In the genomic region with DNA sequence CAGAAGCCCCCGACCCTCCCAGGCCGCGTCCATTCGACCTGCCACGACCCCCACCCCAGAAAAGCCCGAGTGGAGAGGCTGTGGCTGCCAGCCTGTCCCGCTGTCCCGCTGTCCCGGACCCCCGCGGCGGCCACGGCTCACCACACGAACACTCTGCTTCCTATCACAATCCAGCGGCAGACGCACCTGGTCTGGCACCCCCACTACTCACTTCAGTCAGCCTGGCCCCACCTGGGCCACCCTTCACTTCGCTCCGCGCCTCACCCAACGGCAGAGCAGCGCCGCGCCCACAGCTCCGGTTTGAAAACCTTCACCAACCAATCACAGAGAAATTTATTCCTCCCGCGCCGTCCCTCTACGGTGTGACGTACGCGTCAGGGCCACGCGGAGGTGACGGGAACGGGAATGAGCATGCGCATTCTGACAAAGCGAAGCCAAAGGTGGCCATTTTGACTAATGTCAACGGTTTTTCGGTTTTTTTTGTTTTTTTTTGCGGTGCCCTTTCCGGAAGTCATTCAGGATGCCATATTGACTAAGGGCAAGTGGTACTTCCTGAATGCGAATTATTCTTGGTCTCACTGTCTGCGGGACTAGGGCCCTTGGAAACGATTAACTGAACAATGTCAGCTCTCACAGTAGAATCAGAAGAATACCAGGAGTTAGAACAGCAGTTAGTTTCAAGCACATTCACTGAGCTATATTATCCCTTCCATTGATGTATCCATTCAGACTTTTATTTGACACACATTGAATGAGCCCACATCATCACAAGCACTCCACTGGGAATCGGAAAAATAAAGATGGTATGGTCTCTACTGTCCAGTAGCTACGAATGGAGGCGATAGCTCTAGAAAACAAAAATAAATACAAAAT, we compare ENCODE assay signal across 1 cellular context.
TF ChIP-seq lines count a peak whose summit lies in the region.

Gene RACGAP1 (minus strand): TSS at position 308 of the 873 bp plus-strand sequence. CDS start 8,779 bp downstream, outside the sequence.

TF ChIP-seq in K562, 482 proteins besides CTCF, POLR2A, EP300 and RAD21 (continued from another document and continues in another):
- peak; percentile 99 for TF ChIP-seq MYBL2 (IDR thresholded peaks at IDR 0.05; ENCODE audit: low read depth)
- peak; percentile 96; the same call in 1 of the 2 replicates for TF ChIP-seq MYBL2 (CRISPR knock-in tag; IDR thresholded peaks at IDR 0.05; ENCODE audit: borderline replicate concordance)
- TF ChIP-seq TBL1XR1 (IDR thresholded peaks at IDR 0.05; ENCODE audit: low read length in 2 of 2): peak in 1 of 2 experiments; percentile 80; a peak in 2 of 4 replicates
- 0 out of 2 replicates have a peak, but pooled peaks have one; percentile 16 for TF ChIP-seq ZNF609 (CRISPR knock-in tag; IDR thresholded peaks at IDR 0.05; ENCODE audit: borderline replicate concordance)
- TF ChIP-seq SRSF1 (IDR thresholded peaks at IDR 0.05; ENCODE audit: low read depth, low read length): no peak
- TF ChIP-seq, protein P1, sequence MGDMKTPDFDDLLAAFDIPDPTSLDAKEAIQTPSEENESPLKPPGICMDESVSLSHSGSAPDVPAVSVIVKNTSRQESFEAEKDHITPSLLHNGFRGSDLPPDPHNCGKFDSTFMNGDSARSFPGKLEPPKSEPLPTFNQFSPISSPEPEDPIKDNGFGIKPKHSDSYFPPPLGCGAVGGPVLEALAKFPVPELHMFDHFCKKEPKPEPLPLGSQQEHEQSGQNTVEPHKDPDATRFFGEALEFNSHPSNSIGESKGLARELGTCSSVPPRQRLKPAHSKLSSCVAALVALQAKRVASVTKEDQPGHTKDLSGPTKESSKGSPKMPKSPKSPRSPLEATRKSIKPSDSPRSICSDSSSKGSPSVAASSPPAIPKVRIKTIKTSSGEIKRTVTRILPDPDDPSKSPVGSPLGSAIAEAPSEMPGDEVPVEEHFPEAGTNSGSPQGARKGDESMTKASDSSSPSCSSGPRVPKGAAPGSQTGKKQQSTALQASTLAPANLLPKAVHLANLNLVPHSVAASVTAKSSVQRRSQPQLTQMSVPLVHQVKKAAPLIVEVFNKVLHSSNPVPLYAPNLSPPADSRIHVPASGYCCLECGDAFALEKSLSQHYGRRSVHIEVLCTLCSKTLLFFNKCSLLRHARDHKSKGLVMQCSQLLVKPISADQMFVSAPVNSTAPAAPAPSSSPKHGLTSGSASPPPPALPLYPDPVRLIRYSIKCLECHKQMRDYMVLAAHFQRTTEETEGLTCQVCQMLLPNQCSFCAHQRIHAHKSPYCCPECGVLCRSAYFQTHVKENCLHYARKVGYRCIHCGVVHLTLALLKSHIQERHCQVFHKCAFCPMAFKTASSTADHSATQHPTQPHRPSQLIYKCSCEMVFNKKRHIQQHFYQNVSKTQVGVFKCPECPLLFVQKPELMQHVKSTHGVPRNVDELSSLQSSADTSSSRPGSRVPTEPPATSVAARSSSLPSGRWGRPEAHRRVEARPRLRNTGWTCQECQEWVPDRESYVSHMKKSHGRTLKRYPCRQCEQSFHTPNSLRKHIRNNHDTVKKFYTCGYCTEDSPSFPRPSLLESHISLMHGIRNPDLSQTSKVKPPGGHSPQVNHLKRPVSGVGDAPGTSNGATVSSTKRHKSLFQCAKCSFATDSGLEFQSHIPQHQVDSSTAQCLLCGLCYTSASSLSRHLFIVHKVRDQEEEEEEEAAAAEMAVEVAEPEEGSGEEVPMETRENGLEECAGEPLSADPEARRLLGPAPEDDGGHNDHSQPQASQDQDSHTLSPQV (IDR thresholded peaks at IDR 0.05): peak; percentile 47
- no peak for TF ChIP-seq TGIF2 (CRISPR knock-in tag; IDR thresholded peaks at IDR 0.05)
- TF ChIP-seq ZNF699 (CRISPR knock-in tag; IDR thresholded peaks at IDR 0.05; ENCODE audit: insufficient replicate concordance): no peak
- TF ChIP-seq TRIM28 (IDR thresholded peaks at IDR 0.05): no peak
- TF ChIP-seq PRDM10 (IDR thresholded peaks at IDR 0.05; ENCODE audit: partially characterized antibody): peak; percentile 48
- TF ChIP-seq ZSCAN29 (IDR thresholded peaks at IDR 0.05): peak; percentile 87
- TF ChIP-seq POLR3G (IDR thresholded peaks at IDR 0.05; ENCODE audit: extremely low read depth, insufficient read length, insufficient replicate concordance): no peak
- TF ChIP-seq USF2 (CRISPR knock-in tag; IDR thresholded peaks at IDR 0.05): peak; percentile 69
- TF ChIP-seq ZNF311 (CRISPR knock-in tag; IDR thresholded peaks at IDR 0.05): peak; percentile 69
- peak; percentile 50 for TF ChIP-seq POU5F1 (IDR thresholded peaks at IDR 0.05; ENCODE audit: borderline replicate concordance, low read depth, low read length, partially characterized antibody)
- TF ChIP-seq SAP30 (IDR thresholded peaks at IDR 0.05; ENCODE audit: borderline replicate concordance, insufficient read depth, low read depth, low read length, poor library complexity, severe bottlenecking): peak; percentile 88
- peak; percentile 31; the same call in 1 of the 2 replicates for TF ChIP-seq NBN (IDR thresholded peaks at IDR 0.05; ENCODE audit: low read depth)
- peak; percentile 97 to 99 (median 99) for TF ChIP-seq YY1 (IDR thresholded peaks at IDR 0.05; ENCODE audit: borderline replicate concordance in 1 of 3, control insufficient read depth in 1 of 3, extremely low read depth in 1 of 3, insufficient read depth in 3 of 3, insufficient read length in 1 of 3, insufficient replicate concordance in 2 of 3, low read depth in 1 of 3, low read length in 2 of 3)
- TF ChIP-seq ZNF239 (CRISPR knock-in tag; IDR thresholded peaks at IDR 0.05): peak; percentile 40; the same call in 1 of the 2 replicates
- TF ChIP-seq JUND (IDR thresholded peaks at IDR 0.05; ENCODE audit: borderline replicate concordance, low read depth, low read length): peak; percentile 76
- peak; percentile 74; the same call in 2 of the 3 replicates for TF ChIP-seq JUND (tag; IDR thresholded peaks at IDR 0.05; ENCODE audit: borderline replicate concordance, low read depth, low read length)
- 0 out of 4 replicates have a peak, but pooled peaks have one; percentile 17 to 72 for TF ChIP-seq TEAD1 (CRISPR knock-in tag; IDR thresholded peaks at IDR 0.05)
- 0 out of 2 replicates have a peak, but pooled peaks have one; percentile 57 for TF ChIP-seq ZNF175 (CRISPR knock-in tag; IDR thresholded peaks at IDR 0.05; ENCODE audit: low read depth)
